ENCODE assay signal across 18 cellular contexts in genomic region chr14:32650030-32650429, GRCh38.
"Had no signal": no experiment of that assay in that cellular context is flagged by ENCODE, and none has a peak within 500 bp of the region (broad histone marks: within the 10 kb centered on the region; RNA-seq: fewer than 3 reads in every experiment).

No MANE protein-coding gene starts in this region.

- H3K4me2 ChIP-seq: hepatocyte had no signal

- H3K79me2 ChIP-seq: hepatocyte had no signal

- H3K36me3 ChIP-seq: esophagus muscularis mucosa, gastroesophageal sphincter, lower lobe of right lung had no signal

- H3K9me3 ChIP-seq: esophagus muscularis mucosa, gastroesophageal sphincter, heart left ventricle, lower lobe of right lung, mucosa of descending colon had no signal

- ATAC-seq: foreskin keratinocyte, gastroesophageal sphincter, left cardiac atrium, left lobe of liver, left ventricle myocardium superior, lower lobe of right lung, mucosa of descending colon had no signal

- H3K4me3 ChIP-seq: coronary artery, dorsolateral prefrontal cortex, esophagus muscularis mucosa, gastroesophageal sphincter, heart left ventricle, hepatocyte, lower lobe of right lung, mucosa of descending colon had no signal

- H3K4me1 ChIP-seq: foreskin keratinocyte, lower lobe of right lung had no signal

- H2AFZ ChIP-seq: hepatocyte had no signal

- DNase-seq: dermis blood vessel endothelial cell; dorsolateral prefrontal cortex; effector CD4-positive, alpha-beta T cell; effector memory CD4-positive, alpha-beta T cell; foreskin keratinocyte; heart left ventricle; hypothalamus; left cardiac atrium; left ventricle myocardium superior; lower lobe of right lung; mesenchymal stem cell; mucosa of descending colon; naive B cell had no signal

- H3K27me3 ChIP-seq: dorsolateral prefrontal cortex, esophagus muscularis mucosa, foreskin keratinocyte, gastroesophageal sphincter, heart left ventricle, hepatocyte had no signal

- H3K27ac ChIP-seq: coronary artery, esophagus muscularis mucosa, foreskin keratinocyte, gastroesophageal sphincter, heart left ventricle, hepatocyte, lower lobe of right lung had no signal
